7 cellular contexts compared by ENCODE assay signal in genomic region chr1:168234846-168235547, GRCh38. TPM values are rescaled to one million over a fixed set of nuclear protein-coding genes. Genes with fewer than 3 reads are reported as not detected.
DNase-seq lines count a peak whose midpoint lies in the region; ATAC-seq and TF ChIP-seq lines count a peak whose summit lies in the region.

No MANE protein-coding gene starts in this region.

- H3K4me1 ChIP-seq in left lung (peaks cover 10 to 11% of the 10 kb centered on the region in 2 donors), uterus (peaks cover under 1 to 11% of the 10 kb centered on the region in 2 donors)

- H3K36me3 ChIP-seq in brain microvascular endothelial cell (replicated peaks) (peaks cover 31% of the 10 kb centered on the region), left lung (peaks cover 4 to 98% of the 10 kb centered on the region in 2 donors), uterus (no peaks in the 10 kb centered on the region)

- H3K9me3 ChIP-seq in left lung, result no peaks in the 10 kb centered on the region
- H3K9me3 ChIP-seq in uterus, result no peaks in the 10 kb centered on the region

- TF ChIP-seq POLR2A in uterus (IDR thresholded peaks at IDR 0.05), result no peak

- H3K4me3 ChIP-seq in brain microvascular endothelial cell (ENCODE audit: low read depth, low read length) (no peak overlapping the region), left lung (no peak overlapping the region), uterus (no peak overlapping the region)

- H3K27ac ChIP-seq in brain microvascular endothelial cell (no peak overlapping the region), left lung (peak overlapping the region in 1 of 2 donors; percentile 9), uterus (peak overlapping the region; percentile 57 to 71)

- intact Hi-C loops in left lung (cut with DNase I) (no loop called here), uterus (cut with DNase I; ENCODE audit: low total_unique reads) (no loop called here)

- TF ChIP-seq CTCF in brain microvascular endothelial cell (IDR thresholded peaks at IDR 0.05; ENCODE audit: low read depth, low read length, missing control alignments) (peak; percentile 84), left lung (IDR thresholded peaks at IDR 0.05) (peak; percentile 40 to 48), uterus (IDR thresholded peaks at IDR 0.05) (peak; percentile 33 to 46 (median 40))

- ATAC-seq in GM21390 (IDR thresholded peaks at IDR 0.05; ENCODE audit: unreplicated experiment) (peak; percentile 91), left lung (peak; percentile 81)

- H3K27me3 ChIP-seq in brain microvascular endothelial cell (replicated peaks) (no peaks in the 10 kb centered on the region), left lung (no peaks in the 10 kb centered on the region), uterus (no peaks in the 10 kb centered on the region)

- in situ Hi-C loops in brain microvascular endothelial cell (cut with HindIII; ENCODE audit: low pct_ligation_motif_present, low sequenced_read_pairs), result no loop called here

- DNase-seq in ELR (ENCODE audit: low read depth) (peak; percentile 72), HuH-7 (ENCODE audit: low spot score) (peak; percentile 78), SHP77 treated with DMSO at 0.1 percent for 48 hours (lab: John Stamatoyannopoulos, UW) (peak; percentile 22), brain microvascular endothelial cell (peak; percentile 53), left lung (no peak), uterus (no peak)

RNA-seq across cellular contexts. Expression of gene SFT2D2, which starts 9.2 kb away (rescaled TPM):
- 10 to 100 TPM; 71.9 to 85.9 TPM for total RNA-seq in left lung
- total RNA-seq in uterus, result 100 to 1,000 TPM in 1 of 4 donors, 10 to 100 TPM in 3; 38.4 to 111 (median 59.2) TPM

RNA-seq across cellular contexts. Expression of gene TBX19, which starts 45.7 kb away (rescaled TPM):
- total RNA-seq in left lung (1 to 10 TPM; 1.8 to 2.6 TPM), uterus (1 to 10 TPM; 1.4 to 8.5 (median 4.8) TPM)

RNA-seq across cellular contexts. Expression of gene TIPRL, which starts 56.2 kb away (rescaled TPM):
- total RNA-seq in left lung (10 to 100 TPM; 26.2 to 26.7 TPM), uterus (10 to 100 TPM in 3 of 4 donors, 1 to 10 TPM in 1; 9.5 to 59.2 (median 28.3) TPM)

Comparison
In these comparisons a context has a peak if more than half of its experiments do, and no peak if none do; other contexts are left out.
1. DNase-seq: peak in ELR (single experiment), HuH-7 (single experiment), SHP77 treated with DMSO at 0.1 percent for 48 hours (single experiment) and brain microvascular endothelial cell (single experiment); none in left lung (0 of 2) and uterus (0 of 2).
2. Peak in every context shown above with its lines, with median percentiles within 50 percentile points of each other: CTCF ChIP-seq.